Comparison of ENCODE assay signal across 16 cellular contexts in genomic region chr20:62777528-62777830, GRCh38. TPM values are rescaled to one million over a fixed set of nuclear protein-coding genes. Genes with fewer than 3 reads are reported as not detected.
DNase-seq lines count a peak whose midpoint lies in the region; ATAC-seq, FAIRE-seq and TF ChIP-seq lines count a peak whose summit lies in the region.
"Had no signal": no experiment of that assay in that cellular context is flagged by ENCODE, and none has a peak within 500 bp of the region (broad histone marks: within the 10 kb centered on the region; RNA-seq: fewer than 3 reads in every experiment).

No MANE protein-coding gene starts in this region.

- H3K4me3 Mint-ChIP-seq in effector memory CD8-positive, alpha-beta T cell: peak overlapping the region; percentile 72 to 85
- H3K4me3 Mint-ChIP-seq: WTC11 had no signal

- H3K4me3 ChIP-seq in HepG2 (replicated peaks in 1 of 3; ENCODE audit: insufficient read depth in 1 of 3, low read depth in 2 of 3, low read length in 3 of 3): no peak overlapping the region; a peak in 1 of 6 replicates
- H3K4me3 ChIP-seq in right lobe of liver: no peak overlapping the region
- H3K4me3 ChIP-seq: mucosa of descending colon, prostate gland, SJSA1 had no signal

- intact Hi-C loops in HepG2 (cut with micrococcal nuclease; ENCODE audit: unreplicated experiment): no loop called here
- intact Hi-C loops in right lobe of liver (cut with DNase I): no loop called here

- no peaks in the 10 kb centered on the region for H3K36me3 ChIP-seq in HepG2 (replicated peaks in 1 of 2; ENCODE audit: control insufficient read depth in 1 of 2, insufficient read depth in 2 of 2, low read length in 2 of 2)
- H3K36me3 ChIP-seq in right lobe of liver: no peaks in the 10 kb centered on the region
- H3K36me3 ChIP-seq: prostate gland, SJSA1 had no signal

- TF ChIP-seq RAD21 in HepG2 (CRISPR knock-in tag; IDR thresholded peaks at IDR 0.05): no peak

- 77% methylated on average over 8 of the region's 8 CpGs for WGBS in HepG2 (ENCODE audit: low lambda C conversion rate)
- WGBS in right lobe of liver (ENCODE audit: insufficient coverage, low coverage, low lambda C conversion rate, missing lambda C conversion rate): no CpG with 5 or more reads among the region's 8 CpGs

- TF ChIP-seq POLR2A in HepG2 (IDR thresholded peaks at IDR 0.05; ENCODE audit: insufficient read depth in 1 of 2, low read depth in 2 of 2, low read length in 2 of 2) (no peak), right lobe of liver (IDR thresholded peaks at IDR 0.05) (no peak)

- peaks cover 21 to 70% of the 10 kb centered on the region in 2 experiments for H3K27me3 ChIP-seq in HepG2 (ENCODE audit: control insufficient read depth in 1 of 2, insufficient read depth in 2 of 2, low read length in 2 of 2)
- no peaks in the 10 kb centered on the region for H3K27me3 ChIP-seq in right lobe of liver

- no TSS peak for BruUV-seq in HepG2 (replicated peaks; lab: Mats Ljungman, UMichigan)

- in situ Hi-C loops in HepG2 (cut with HindIII; ENCODE audit: extremely low pct_ligation_motif_present, low pct_unique_long_range_greater_than_20kb): loop anchor here (10.0 to 25.0 kb wide), 2 partner anchors 93 to 265 kb away; no protein-coding TSS in a partner anchor

- H3K27me3 Mint-ChIP-seq in effector memory CD8-positive, alpha-beta T cell: no peaks in the 10 kb centered on the region

- no peak overlapping the region for H3K27ac ChIP-seq in HepG2 (ENCODE audit: extremely low read length, insufficient read depth, low read length)
- H3K27ac ChIP-seq in right lobe of liver: no peak overlapping the region
- H3K27ac ChIP-seq in RWPE1: peak overlapping the region; percentile 99
- H3K27ac ChIP-seq: prostate gland, SJSA1 had no signal

- H3K4me1 Mint-ChIP-seq in effector memory CD8-positive, alpha-beta T cell (ENCODE audit: low read depth in 2 of 2): peaks cover 21 to 25% of the 10 kb centered on the region in 2 donors

- peak overlapping the region; percentile 34; the same call in 1 of the 2 replicates for H3K4me2 ChIP-seq in HepG2 (ENCODE audit: low read depth, low read length)

- H4K20me1 ChIP-seq in HepG2 (ENCODE audit: insufficient read depth, low read length): no peaks in the 10 kb centered on the region

- no peak overlapping the region for H3K9ac ChIP-seq in HepG2 (ENCODE audit: insufficient read depth, low read depth, low read length)

- POLR2A ChIA-PET in HepG2 (lab: Yijun Ruan, JAX) (no interaction called here), RWPE1 (lab: Yijun Ruan, JAX; ENCODE audit: low non-redundant PET) (no interaction called here)

- peak overlapping the region; percentile 93 to 97 for H3K27ac Mint-ChIP-seq in effector memory CD8-positive, alpha-beta T cell
- H3K27ac Mint-ChIP-seq: WTC11 had no signal

- no peaks in the 10 kb centered on the region for H3K79me2 ChIP-seq in HepG2 (ENCODE audit: insufficient read depth, low read length)

- TF ChIP-seq CTCF in HepG2 (CRISPR knock-in tag; IDR thresholded peaks at IDR 0.05) (no peak), right lobe of liver (IDR thresholded peaks at IDR 0.05) (no peak), RWPE1 (conservative IDR thresholded peaks at IDR 0.05; ENCODE audit: low read depth) (no peak)

- H3K9me3 Mint-ChIP-seq in effector memory CD8-positive, alpha-beta T cell: no peaks in the 10 kb centered on the region
- H3K9me3 Mint-ChIP-seq: WTC11 had no signal

- TF ChIP-seq EP300 in HepG2 (IDR thresholded peaks at IDR 0.05; ENCODE audit: low read depth in 2 of 2, low read length in 2 of 2) (no peak), HepG2 (CRISPR knock-in tag; IDR thresholded peaks at IDR 0.05; ENCODE audit: borderline replicate concordance) (no peak)

- CTCF ChIA-PET in HepG2 (lab: Yijun Ruan, JAX; ENCODE audit: low intra/inter-chr PET ratio, low total read pairs) (no interaction called here), RWPE1 (lab: Yijun Ruan, JAX) (no interaction called here)

- no peak for ATAC-seq in HepG2
- ATAC-seq in right lobe of liver: no peak
- ATAC-seq in effector memory CD8-positive, alpha-beta T cell (replicated peaks): no peak
- ATAC-seq in GM21825 (IDR thresholded peaks at IDR 0.05; ENCODE audit: unreplicated experiment): no peak

- H2AFZ ChIP-seq in HepG2 (ENCODE audit: low read length): no peak overlapping the region

- H3K4me1 ChIP-seq in HepG2 (ENCODE audit: insufficient read depth, low read length) (peaks cover 38% of the 10 kb centered on the region), right lobe of liver (peaks cover 0 to 26% (median 9%) of the 10 kb centered on the region in 4 donors)
- H3K4me1 ChIP-seq: prostate gland, SJSA1 had no signal

- no peaks in the 10 kb centered on the region for H3K36me3 Mint-ChIP-seq in effector memory CD8-positive, alpha-beta T cell (ENCODE audit: insufficient read depth)
- H3K36me3 Mint-ChIP-seq: WTC11 had no signal

- DNase-seq in HepG2 (ENCODE audit: low spot score) (no peak), right lobe of liver (no peak), RWPE1 (ENCODE audit: low spot score) (no peak), NCI-H226 (no peak), kidney tubule cell (ENCODE audit: low spot score) (no peak)
- DNase-seq in effector memory CD8-positive, alpha-beta T cell: no peak
- DNase-seq in stimulated activated CD4-positive, alpha-beta T cell treated with anti-CD3 and anti-CD28 coated beads, Interleukin-4, amount 100 ng/mL, for 4 hours: no peak
- DNase-seq: NCI-H1930 had no signal

- H3K9me3 ChIP-seq in HepG2 (ENCODE audit: low read length) (no peaks in the 10 kb centered on the region), right lobe of liver (no peaks in the 10 kb centered on the region)
- H3K9me3 ChIP-seq: mucosa of descending colon, prostate gland, SJSA1 had no signal

- FAIRE-seq in HepG2 (lab: Jason Lieb, UNC): no peak
- FAIRE-seq: bronchial epithelial cell, endometrium had no signal

RNA-seq across cellular contexts. Expression of gene MRGBP, which starts 18.8 kb away (rescaled TPM):
- 34.8 and 35.9 TPM in 2 replicates for total RNA-seq in HepG2 (2016; rRNA removed; fragmentation: Illumina TruSeq; extraction: Trizol)
- 79.0 and 80.7 TPM in 2 replicates for total RNA-seq in HepG2 (2016; cell fraction: cytosol; rRNA removed; fragmentation: Illumina TruSeq; extraction: Trizol; ENCODE audit: low read depth)
- total RNA-seq in HepG2 (2016; cell fraction: insoluble cytoplasmic fraction; rRNA removed; fragmentation: Illumina TruSeq; extraction: Trizol): 31.8 and 38.7 TPM in 2 replicates
- 96.7 and 98.0 TPM in 2 replicates for total RNA-seq in HepG2 (2016; cell fraction: membrane; rRNA removed; fragmentation: Illumina TruSeq; extraction: Trizol)
- total RNA-seq in HepG2 (2016; cell fraction: nucleus; rRNA removed; fragmentation: Illumina TruSeq; extraction: Trizol): 17.0 and 18.5 TPM in 2 replicates
- 31.6 and 34.2 TPM in 2 replicates for polyA plus RNA-seq in HepG2 (2011; rRNA removed)
- 30.7 and 37.2 TPM in 2 replicates for polyA plus RNA-seq in HepG2 (2011; cell fraction: cytosol; rRNA removed)
- polyA plus RNA-seq in HepG2 (2011; cell fraction: nucleus; rRNA removed): 29.7 and 36.4 TPM in 2 replicates
- polyA plus RNA-seq in HepG2 (2012): 21.6 and 23.1 TPM in 2 replicates
- 88.5 and 96.5 TPM in 2 replicates for polyA plus RNA-seq in HepG2 (2016; cell fraction: cytosol; fragmentation: Illumina TruSeq; extraction: Trizol; ENCODE audit: low read depth)
- polyA plus RNA-seq in HepG2 (2016; cell fraction: insoluble cytoplasmic fraction; fragmentation: Illumina TruSeq; extraction: Trizol; ENCODE audit: low read depth): 34.9 and 39.2 TPM in 2 replicates
- polyA plus RNA-seq in HepG2 (2016; cell fraction: membrane; fragmentation: Illumina TruSeq; extraction: Trizol; ENCODE audit: low read depth): 88.7 and 90.6 TPM in 2 replicates
- 40.3 and 42.7 TPM in 2 replicates for polyA plus RNA-seq in HepG2 (2016; cell fraction: nucleus; fragmentation: Illumina TruSeq; extraction: Trizol; ENCODE audit: insufficient read depth, low read depth)
- 21.2 and 36.8 TPM in 2 replicates for polyA minus RNA-seq in HepG2 (2011; rRNA and poly(A)+ RNA removed; ENCODE audit: low replicate concordance)
- polyA minus RNA-seq in HepG2 (2011; cell fraction: cytosol; rRNA and poly(A)+ RNA removed): 12.7 and 13.0 TPM in 2 replicates
- polyA minus RNA-seq in HepG2 (2011; cell fraction: nucleus; rRNA and poly(A)+ RNA removed): 10.2 and 10.9 TPM in 2 replicates
- total RNA-seq in right lobe of liver: 1 to 10 TPM; 3.3 to 8.0 (median 5.3) TPM

RNA-seq across cellular contexts. Expression of gene OGFR, which starts 27.2 kb away (rescaled TPM):
- total RNA-seq in HepG2 (2016; rRNA removed; fragmentation: Illumina TruSeq; extraction: Trizol) (68.3 and 81.8 TPM in 2 replicates), right lobe of liver (10 to 100 TPM; 40.7 to 48.1 (median 47.0) TPM)
- total RNA-seq in HepG2 (2016; cell fraction: cytosol; rRNA removed; fragmentation: Illumina TruSeq; extraction: Trizol; ENCODE audit: low read depth): 6.3 and 8.7 TPM in 2 replicates
- 58.8 and 84.2 TPM in 2 replicates for total RNA-seq in HepG2 (2016; cell fraction: insoluble cytoplasmic fraction; rRNA removed; fragmentation: Illumina TruSeq; extraction: Trizol)
- total RNA-seq in HepG2 (2016; cell fraction: membrane; rRNA removed; fragmentation: Illumina TruSeq; extraction: Trizol): 20.8 and 24.4 TPM in 2 replicates
- total RNA-seq in HepG2 (2016; cell fraction: nucleus; rRNA removed; fragmentation: Illumina TruSeq; extraction: Trizol): 33.8 and 41.3 TPM in 2 replicates
- polyA plus RNA-seq in HepG2 (2011; rRNA removed): 47.7 and 62.2 TPM in 2 replicates
- 58.6 and 82.5 TPM in 2 replicates for polyA plus RNA-seq in HepG2 (2011; cell fraction: cytosol; rRNA removed)
- polyA plus RNA-seq in HepG2 (2011; cell fraction: nucleus; rRNA removed): 105 and 121 TPM in 2 replicates
- 34.0 and 38.1 TPM in 2 replicates for polyA plus RNA-seq in HepG2 (2012)
- 4.2 and 4.7 TPM in 2 replicates for polyA plus RNA-seq in HepG2 (2016; cell fraction: cytosol; fragmentation: Illumina TruSeq; extraction: Trizol; ENCODE audit: low read depth)
- 68.1 and 77.5 TPM in 2 replicates for polyA plus RNA-seq in HepG2 (2016; cell fraction: insoluble cytoplasmic fraction; fragmentation: Illumina TruSeq; extraction: Trizol; ENCODE audit: low read depth)
- polyA plus RNA-seq in HepG2 (2016; cell fraction: membrane; fragmentation: Illumina TruSeq; extraction: Trizol; ENCODE audit: low read depth): 11.5 and 14.2 TPM in 2 replicates
- 103 and 104 TPM in 2 replicates for polyA plus RNA-seq in HepG2 (2016; cell fraction: nucleus; fragmentation: Illumina TruSeq; extraction: Trizol; ENCODE audit: insufficient read depth, low read depth)
- polyA minus RNA-seq in HepG2 (2011; rRNA and poly(A)+ RNA removed; ENCODE audit: low replicate concordance): 38.5 and 45.1 TPM in 2 replicates
- polyA minus RNA-seq in HepG2 (2011; cell fraction: cytosol; rRNA and poly(A)+ RNA removed): 39.4 and 42.5 TPM in 2 replicates
- 15.1 and 20.0 TPM in 2 replicates for polyA minus RNA-seq in HepG2 (2011; cell fraction: nucleus; rRNA and poly(A)+ RNA removed)

RNA-seq across cellular contexts. Expression of gene COL9A3, which starts 39.4 kb away (rescaled TPM):
- 53.3 and 204 TPM in 2 replicates for total RNA-seq in HepG2 (2016; rRNA removed; fragmentation: Illumina TruSeq; extraction: Trizol)
- total RNA-seq in HepG2 (2016; cell fraction: cytosol; rRNA removed; fragmentation: Illumina TruSeq; extraction: Trizol; ENCODE audit: low read depth): 13.9 and 15.8 TPM in 2 replicates
- total RNA-seq in HepG2 (2016; cell fraction: insoluble cytoplasmic fraction; rRNA removed; fragmentation: Illumina TruSeq; extraction: Trizol): 48.0 and 215 TPM in 2 replicates
- total RNA-seq in HepG2 (2016; cell fraction: membrane; rRNA removed; fragmentation: Illumina TruSeq; extraction: Trizol): 19.3 and 20.8 TPM in 2 replicates
- 216 and 254 TPM in 2 replicates for total RNA-seq in HepG2 (2016; cell fraction: nucleus; rRNA removed; fragmentation: Illumina TruSeq; extraction: Trizol)
- 155 and 175 TPM in 2 replicates for polyA plus RNA-seq in HepG2 (2011; rRNA removed)
- 84.5 and 113 TPM in 2 replicates for polyA plus RNA-seq in HepG2 (2011; cell fraction: cytosol; rRNA removed)
- polyA plus RNA-seq in HepG2 (2011; cell fraction: nucleus; rRNA removed): 1,291 and 1,782 TPM in 2 replicates
- 79.9 and 172 TPM in 2 replicates for polyA plus RNA-seq in HepG2 (2012)
- 9.2 and 9.5 TPM in 2 replicates for polyA plus RNA-seq in HepG2 (2016; cell fraction: cytosol; fragmentation: Illumina TruSeq; extraction: Trizol; ENCODE audit: low read depth)
- polyA plus RNA-seq in HepG2 (2016; cell fraction: insoluble cytoplasmic fraction; fragmentation: Illumina TruSeq; extraction: Trizol; ENCODE audit: low read depth): 55.1 and 66.2 TPM in 2 replicates
- 17.0 and 20.1 TPM in 2 replicates for polyA plus RNA-seq in HepG2 (2016; cell fraction: membrane; fragmentation: Illumina TruSeq; extraction: Trizol; ENCODE audit: low read depth)
- polyA plus RNA-seq in HepG2 (2016; cell fraction: nucleus; fragmentation: Illumina TruSeq; extraction: Trizol; ENCODE audit: insufficient read depth, low read depth): 637 and 662 TPM in 2 replicates
- 5.1 and 12.2 TPM in 2 replicates for polyA minus RNA-seq in HepG2 (2011; rRNA and poly(A)+ RNA removed; ENCODE audit: low replicate concordance)
- polyA minus RNA-seq in HepG2 (2011; cell fraction: cytosol; rRNA and poly(A)+ RNA removed): 23.0 and 25.3 TPM in 2 replicates
- polyA minus RNA-seq in HepG2 (2011; cell fraction: nucleus; rRNA and poly(A)+ RNA removed): 56.8 and 67.0 TPM in 2 replicates
- total RNA-seq in right lobe of liver: 1 to 10 TPM; 1.5 to 7.6 (median 3.5) TPM
- total RNA-seq: bronchial epithelial cell, H4, SJSA1 had no signal
